In the genomic region with DNA sequence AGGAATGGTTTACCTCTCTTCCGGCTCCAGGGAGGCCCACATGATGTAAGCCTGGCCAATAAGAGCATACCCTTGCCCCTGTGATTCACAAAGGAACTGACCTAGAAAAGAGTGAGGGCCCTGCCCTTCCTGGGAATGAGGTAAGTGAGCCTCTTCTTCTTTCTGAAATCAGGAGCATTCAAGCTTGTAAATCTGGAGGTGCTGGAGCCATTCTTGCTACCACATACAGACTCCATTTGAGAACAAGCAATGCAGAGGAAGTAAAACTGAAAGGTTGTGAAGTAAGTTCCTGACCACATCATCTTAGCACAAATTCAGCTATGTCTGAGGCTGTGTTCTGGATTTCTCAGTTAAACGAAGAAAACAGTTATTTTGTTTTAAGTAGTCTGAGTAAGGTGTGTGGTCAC, we compare ENCODE assay signal across 10 cellular contexts.
A peak's percentile ranks its signal among the peaks of the same experiment; 100 is the strongest.
DNase-seq lines count a peak whose midpoint lies in the region; ATAC-seq and TF ChIP-seq lines count a peak whose summit lies in the region.
"Had no signal": no experiment of that assay in that cellular context is flagged by ENCODE, and none has a peak within 500 bp of the region (broad histone marks: within the 10 kb centered on the region; RNA-seq: fewer than 3 reads in every experiment).

No MANE protein-coding gene starts in this region.

- DNase-seq in natural killer cell (no peak), chondrocyte (ENCODE audit: low spot score) (no peak), DMS79 treated with DMSO at 0.1 percent for 48 hours (lab: John Stamatoyannopoulos, UW) (no peak), midbrain (lab: John Stamatoyannopoulos, UW) (no peak), NCI-H446 (lab: John Stamatoyannopoulos, UW) (no peak)
- DNase-seq in natural killer cell treated with Interleukin-12 subunit alpha and Interleukin-12 subunit beta and Interleukin-15 and Interleukin-18, amount 100 ng/mL, for 72 hours (ENCODE audit: low spot score), result no peak
- no peak for DNase-seq in activated naive CD4-positive, alpha-beta T cell treated with anti-CD3 and anti-CD28 coated beads, Interleukin-2, amount 50 U/mL, for 16 hours
- DNase-seq: activated naive CD8-positive, alpha-beta T cell treated with anti-CD3 and anti-CD28 coated beads, Interleukin-2, amount 10 ng/mL, durations not matched to agents 7 days and 5 days; Peyer's patch had no signal

- no peaks in the 10 kb centered on the region for H3K27me3 Mint-ChIP-seq in natural killer cell (ENCODE audit: low read depth in 2 of 2)
- H3K27me3 Mint-ChIP-seq in natural killer cell treated with Interleukin-12 subunit alpha and Interleukin-12 subunit beta and Interleukin-15 and Interleukin-18, amount 100 ng/mL, for 72 hours, result no peaks in the 10 kb centered on the region
- no peaks in the 10 kb centered on the region for H3K27me3 Mint-ChIP-seq in chondrocyte (ENCODE audit: low read depth)
- H3K27me3 Mint-ChIP-seq: activated naive CD8-positive, alpha-beta T cell treated with anti-CD3 and anti-CD28 coated beads, Interleukin-2, amount 10 ng/mL, durations not matched to agents 7 days and 5 days had no signal

- peaks cover 3% of the 10 kb centered on the region in 2 donors for H3K9me3 Mint-ChIP-seq in natural killer cell
- H3K9me3 Mint-ChIP-seq in natural killer cell treated with Interleukin-12 subunit alpha and Interleukin-12 subunit beta and Interleukin-15 and Interleukin-18, amount 100 ng/mL, for 72 hours, result peaks cover 7% of the 10 kb centered on the region
- H3K9me3 Mint-ChIP-seq in chondrocyte (ENCODE audit: low read depth), result no peaks in the 10 kb centered on the region
- H3K9me3 Mint-ChIP-seq: activated naive CD8-positive, alpha-beta T cell treated with anti-CD3 and anti-CD28 coated beads, Interleukin-2, amount 10 ng/mL, durations not matched to agents 7 days and 5 days had no signal

- ATAC-seq in natural killer cell (peak in 1 of 3 donors; percentile 66), HG03432 (IDR thresholded peaks at IDR 0.05; ENCODE audit: unreplicated experiment) (peak; percentile 92)
- no peak for ATAC-seq in natural killer cell treated with Interleukin-12 subunit alpha and Interleukin-12 subunit beta and Interleukin-15 and Interleukin-18, amount 100 ng/mL, for 72 hours

- H3K27ac Mint-ChIP-seq in natural killer cell (peak overlapping the region; percentile 21 to 27), chondrocyte (ENCODE audit: unreplicated experiment) (peak overlapping the region; percentile 17)
- no peak overlapping the region for H3K27ac Mint-ChIP-seq in natural killer cell treated with Interleukin-12 subunit alpha and Interleukin-12 subunit beta and Interleukin-15 and Interleukin-18, amount 100 ng/mL, for 72 hours
- H3K27ac Mint-ChIP-seq: activated naive CD8-positive, alpha-beta T cell treated with anti-CD3 and anti-CD28 coated beads, Interleukin-2, amount 10 ng/mL, durations not matched to agents 7 days and 5 days had no signal

- H3K4me3 Mint-ChIP-seq in natural killer cell (peak overlapping the region; percentile 61), chondrocyte (ENCODE audit: unreplicated experiment) (no peak overlapping the region)
- no peak overlapping the region for H3K4me3 Mint-ChIP-seq in natural killer cell treated with Interleukin-12 subunit alpha and Interleukin-12 subunit beta and Interleukin-15 and Interleukin-18, amount 100 ng/mL, for 72 hours
- H3K4me3 Mint-ChIP-seq: activated naive CD8-positive, alpha-beta T cell treated with anti-CD3 and anti-CD28 coated beads, Interleukin-2, amount 10 ng/mL, durations not matched to agents 7 days and 5 days had no signal

- H3K4me1 Mint-ChIP-seq in natural killer cell, result peaks cover 16 to 24% of the 10 kb centered on the region in 2 donors
- H3K4me1 Mint-ChIP-seq in natural killer cell treated with Interleukin-12 subunit alpha and Interleukin-12 subunit beta and Interleukin-15 and Interleukin-18, amount 100 ng/mL, for 72 hours (ENCODE audit: low read depth in 2 of 2), result peaks cover 0 to 17% of the 10 kb centered on the region in 2 donors
- peaks cover 27% of the 10 kb centered on the region for H3K4me1 Mint-ChIP-seq in chondrocyte (ENCODE audit: low read depth)
- H3K4me1 Mint-ChIP-seq: activated naive CD8-positive, alpha-beta T cell treated with anti-CD3 and anti-CD28 coated beads, Interleukin-2, amount 10 ng/mL, durations not matched to agents 7 days and 5 days had no signal

- no peaks in the 10 kb centered on the region for H3K36me3 Mint-ChIP-seq in natural killer cell
- H3K36me3 Mint-ChIP-seq in natural killer cell treated with Interleukin-12 subunit alpha and Interleukin-12 subunit beta and Interleukin-15 and Interleukin-18, amount 100 ng/mL, for 72 hours, result peaks cover 5% of the 10 kb centered on the region
- H3K36me3 Mint-ChIP-seq in chondrocyte (ENCODE audit: low read depth), result peaks cover 6% of the 10 kb centered on the region
- H3K36me3 Mint-ChIP-seq: activated naive CD8-positive, alpha-beta T cell treated with anti-CD3 and anti-CD28 coated beads, Interleukin-2, amount 10 ng/mL, durations not matched to agents 7 days and 5 days had no signal

- TF ChIP-seq CTCF in natural killer cell (IDR thresholded peaks at IDR 0.05) (no peak), chondrocyte (IDR thresholded peaks at IDR 0.05) (no peak)

- intact Hi-C loops in natural killer cell (cut with micrococcal nuclease), result no loop called here

Comparison
In these comparisons a context has a peak if more than half of its experiments do, and no peak if none do; other contexts are left out.
1. H3K27ac Mint-ChIP-seq: peak in natural killer cell (2 of 2) and chondrocyte (single experiment); none in natural killer cell treated with Interleukin-12 subunit alpha and Interleukin-12 subunit beta and Interleukin-15 and Interleukin-18, amount 100 ng/mL, for 72 hours (0 of 2).